ENCODE assay signal across 1 cellular context in the genomic region with DNA sequence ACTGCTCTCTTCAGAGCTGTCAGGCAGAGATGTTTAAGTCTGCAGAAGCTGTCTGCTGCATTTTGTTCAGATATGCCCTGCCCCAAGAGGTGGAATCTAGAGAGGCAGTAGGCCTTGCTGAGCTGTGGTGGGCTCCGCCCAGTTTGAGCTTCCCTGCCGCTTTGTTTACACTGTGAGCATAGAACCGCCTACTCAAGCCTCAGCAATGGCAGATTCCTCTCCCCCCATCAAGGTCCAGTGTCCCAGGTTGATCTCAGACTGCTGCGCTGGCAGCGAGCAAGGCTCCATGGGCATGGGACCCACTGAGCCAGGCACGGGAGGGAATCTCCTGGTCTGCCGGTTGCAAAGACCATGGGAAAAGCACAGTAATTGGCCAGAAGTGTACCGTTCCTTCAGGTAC.
A peak's percentile ranks its signal among the peaks of the same experiment; 100 is the strongest.
TF ChIP-seq lines count a peak whose summit lies in the region.
"Not testable (repeated sequence)": the region's sequence is repeated elsewhere in the genome, so short reads cannot be mapped to it uniquely, and the experiment has no call there.

No MANE protein-coding gene starts in this region.

TF ChIP-seq in HepG2, 621 proteins besides CTCF, POLR2A, EP300 and RAD21:
- TF ChIP-seq PATZ1 (CRISPR knock-in tag; IDR thresholded peaks at IDR 0.05): 0 out of 2 replicates have a peak, but pooled peaks have one; percentile 9
- TF ChIP-seq PRDM10 (CRISPR knock-in tag; IDR thresholded peaks at IDR 0.05; ENCODE audit: low read depth): 0 out of 2 replicates have a peak, but pooled peaks have one; percentile 51
- not testable (repeated sequence) for TF ChIP-seq FOXA1 (IDR thresholded peaks at IDR 0.05)
- TF ChIP-seq FOXA1 (CRISPR knock-in tag; IDR thresholded peaks at IDR 0.05): peak; percentile 63
- peak; percentile 34; the same call in 1 of the 2 replicates for TF ChIP-seq SP5 (CRISPR knock-in tag; IDR thresholded peaks at IDR 0.05; ENCODE audit: borderline replicate concordance, low read depth)
- TF ChIP-seq, protein P1, sequence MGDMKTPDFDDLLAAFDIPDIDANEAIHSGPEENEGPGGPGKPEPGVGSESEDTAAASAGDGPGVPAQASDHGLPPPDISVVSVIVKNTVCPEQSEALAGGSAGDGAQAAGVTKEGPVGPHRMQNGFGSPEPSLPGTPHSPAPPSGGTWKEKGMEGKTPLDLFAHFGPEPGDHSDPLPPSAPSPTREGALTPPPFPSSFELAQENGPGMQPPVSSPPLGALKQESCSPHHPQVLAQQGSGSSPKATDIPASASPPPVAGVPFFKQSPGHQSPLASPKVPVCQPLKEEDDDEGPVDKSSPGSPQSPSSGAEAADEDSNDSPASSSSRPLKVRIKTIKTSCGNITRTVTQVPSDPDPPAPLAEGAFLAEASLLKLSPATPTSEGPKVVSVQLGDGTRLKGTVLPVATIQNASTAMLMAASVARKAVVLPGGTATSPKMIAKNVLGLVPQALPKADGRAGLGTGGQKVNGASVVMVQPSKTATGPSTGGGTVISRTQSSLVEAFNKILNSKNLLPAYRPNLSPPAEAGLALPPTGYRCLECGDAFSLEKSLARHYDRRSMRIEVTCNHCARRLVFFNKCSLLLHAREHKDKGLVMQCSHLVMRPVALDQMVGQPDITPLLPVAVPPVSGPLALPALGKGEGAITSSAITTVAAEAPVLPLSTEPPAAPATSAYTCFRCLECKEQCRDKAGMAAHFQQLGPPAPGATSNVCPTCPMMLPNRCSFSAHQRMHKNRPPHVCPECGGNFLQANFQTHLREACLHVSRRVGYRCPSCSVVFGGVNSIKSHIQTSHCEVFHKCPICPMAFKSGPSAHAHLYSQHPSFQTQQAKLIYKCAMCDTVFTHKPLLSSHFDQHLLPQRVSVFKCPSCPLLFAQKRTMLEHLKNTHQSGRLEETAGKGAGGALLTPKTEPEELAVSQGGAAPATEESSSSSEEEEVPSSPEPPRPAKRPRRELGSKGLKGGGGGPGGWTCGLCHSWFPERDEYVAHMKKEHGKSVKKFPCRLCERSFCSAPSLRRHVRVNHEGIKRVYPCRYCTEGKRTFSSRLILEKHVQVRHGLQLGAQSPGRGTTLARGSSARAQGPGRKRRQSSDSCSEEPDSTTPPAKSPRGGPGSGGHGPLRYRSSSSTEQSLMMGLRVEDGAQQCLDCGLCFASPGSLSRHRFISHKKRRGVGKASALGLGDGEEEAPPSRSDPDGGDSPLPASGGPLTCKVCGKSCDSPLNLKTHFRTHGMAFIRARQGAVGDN (CRISPR knock-in tag; IDR thresholded peaks at IDR 0.05): 0 out of 2 replicates have a peak, but pooled peaks have one; percentile 18
- TF ChIP-seq ZMYM4 (CRISPR knock-in tag; IDR thresholded peaks at IDR 0.05): peak; percentile 34; the same call in 1 of the 2 replicates
- TF ChIP-seq FOXA3 (CRISPR knock-in tag; IDR thresholded peaks at IDR 0.05): 0 out of 2 replicates have a peak, but pooled peaks have one; percentile 28
TF ChIP-seq in HepG2: peak in this region for 7; not testable (repeated sequence) for 614.
